ENCODE assay signal across 14 cellular contexts in the genomic region with DNA sequence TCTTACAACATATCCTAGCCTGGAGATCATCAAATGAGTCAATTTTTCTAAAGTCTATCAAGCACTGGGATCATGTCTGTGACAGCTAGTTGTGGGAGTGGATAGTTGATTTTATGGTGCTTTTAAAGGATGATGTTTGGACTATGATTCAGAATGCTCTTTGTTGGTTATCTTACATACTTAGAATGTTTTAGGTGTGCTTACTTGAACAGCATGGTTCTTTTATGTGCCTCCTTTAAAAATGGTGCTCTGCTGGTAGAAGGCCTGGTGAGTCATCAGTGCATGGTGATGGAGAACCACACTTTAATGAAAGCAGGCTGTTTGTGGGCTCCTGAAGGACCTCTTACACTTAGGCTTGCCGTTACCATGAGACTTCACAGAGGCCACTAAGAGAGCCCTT.
DNase-seq lines count a peak whose midpoint lies in the region; FAIRE-seq and TF ChIP-seq lines count a peak whose summit lies in the region.
"Had no signal": no experiment of that assay in that cellular context is flagged by ENCODE, and none has a peak within 500 bp of the region (broad histone marks: within the 10 kb centered on the region; RNA-seq: fewer than 3 reads in every experiment).

No MANE protein-coding gene starts in this region.

- no peak overlapping the region for H3K4ac ChIP-seq in trophoblast cell (ENCODE audit: low read depth, low read length)

- H3K36me3 Mint-ChIP-seq in type B pancreatic cell: no peaks in the 10 kb centered on the region
- H3K36me3 Mint-ChIP-seq: WTC11 had no signal

- H3K9me3 Mint-ChIP-seq in type B pancreatic cell: no peaks in the 10 kb centered on the region

- H3K4me3 Mint-ChIP-seq in type B pancreatic cell: no peak overlapping the region
- H3K4me3 Mint-ChIP-seq: WTC11 had no signal

- no peak overlapping the region for H4K91ac ChIP-seq in trophoblast cell (ENCODE audit: low read depth, low read length)

- H3K27ac Mint-ChIP-seq in type B pancreatic cell: no peak overlapping the region
- H3K27ac Mint-ChIP-seq: WTC11 had no signal

- H2BK12ac ChIP-seq in trophoblast cell (ENCODE audit: low read length): no peak overlapping the region

- DNase-seq in DMS79 treated with DMSO at 0.1 percent for 48 hours (lab: John Stamatoyannopoulos, UW) (peak; percentile 85), NCI-H187 (lab: John Stamatoyannopoulos, UW) (peak; percentile 21 to 32), bronchial epithelial cell (ENCODE audit: low read depth) (peak; percentile 30), trophoblast cell (peak; percentile 47 to 51), cerebellar nuclear complex (lab: John Stamatoyannopoulos, UW) (no peak), AML-193 (lab: John Stamatoyannopoulos, UW) (no peak), type B pancreatic cell (ENCODE audit: extremely low spot score, unreplicated experiment) (no peak), MM.1S (no peak)
- DNase-seq: effector CD8-positive, alpha-beta T cell; heart right ventricle had no signal

- no peak overlapping the region for H2BK120ac ChIP-seq in trophoblast cell (ENCODE audit: insufficient read depth, low read length, poor library complexity)

- H3K79me1 ChIP-seq in trophoblast cell (ENCODE audit: low read length): peaks cover 6% of the 10 kb centered on the region

- H3K9ac ChIP-seq in trophoblast cell (ENCODE audit: low read length) (no peak overlapping the region), MM.1S (ENCODE audit: low read length) (no peak overlapping the region)

- H4K12ac ChIP-seq in trophoblast cell (ENCODE audit: low read depth, low read length): no peak overlapping the region

- H3K23ac ChIP-seq in trophoblast cell (ENCODE audit: low read length): no peak overlapping the region

- H3F3A ChIP-seq in MM.1S (ENCODE audit: insufficient read depth, low read length): no peaks in the 10 kb centered on the region

- H3K79me2 ChIP-seq in trophoblast cell (ENCODE audit: control insufficient read depth, insufficient read depth, low read length, poor library complexity) (no peaks in the 10 kb centered on the region), MM.1S (ENCODE audit: low read length) (no peaks in the 10 kb centered on the region)

- no peaks in the 10 kb centered on the region for H3K36me3 ChIP-seq in bronchial epithelial cell (ENCODE audit: control insufficient read depth, insufficient read depth, low read length)
- H3K36me3 ChIP-seq in trophoblast cell (ENCODE audit: control insufficient read depth in 1 of 2, insufficient read depth in 2 of 2, low read length in 2 of 2): no peaks in the 10 kb centered on the region
- H3K36me3 ChIP-seq in MM.1S (replicated peaks; ENCODE audit: insufficient read depth, low read length): no peaks in the 10 kb centered on the region
- H3K36me3 ChIP-seq: heart right ventricle had no signal

- no peaks in the 10 kb centered on the region for H3K9me3 ChIP-seq in trophoblast cell (ENCODE audit: insufficient read depth, low read depth, low read length)
- no peaks in the 10 kb centered on the region for H3K9me3 ChIP-seq in MM.1S (replicated peaks; ENCODE audit: insufficient read depth, low read length)
- H3K9me3 ChIP-seq: Caco-2 had no signal

- no peak overlapping the region for H2AFZ ChIP-seq in trophoblast cell (ENCODE audit: insufficient read depth, low read length, poor library complexity)
- H2AFZ ChIP-seq in MM.1S (ENCODE audit: low read length): no peak overlapping the region

- no peak overlapping the region for H3K18ac ChIP-seq in trophoblast cell (ENCODE audit: low read length)

- no peaks in the 10 kb centered on the region for H3K9me2 ChIP-seq in MM.1S (replicated peaks; ENCODE audit: insufficient read depth, low read length)

- H3K27me3 ChIP-seq in bronchial epithelial cell (ENCODE audit: control insufficient read depth, insufficient read depth, low read length): no peaks in the 10 kb centered on the region
- H3K27me3 ChIP-seq in trophoblast cell (ENCODE audit: insufficient read depth, low read length): no peaks in the 10 kb centered on the region
- H3K27me3 ChIP-seq in MM.1S (replicated peaks; ENCODE audit: insufficient read depth, low read length): no peaks in the 10 kb centered on the region
- H3K27me3 ChIP-seq: heart right ventricle had no signal

- no peak overlapping the region for H2AK5ac ChIP-seq in trophoblast cell (ENCODE audit: low read length)

- H2BK5ac ChIP-seq in trophoblast cell (ENCODE audit: low read depth, low read length, poor library complexity): no peak overlapping the region

- no peak overlapping the region for H3K4me3 ChIP-seq in bronchial epithelial cell (ENCODE audit: low read depth, low read length)
- no peak overlapping the region for H3K4me3 ChIP-seq in trophoblast cell (ENCODE audit: low read depth, low read length)
- H3K4me3 ChIP-seq in MM.1S (ENCODE audit: low read length): no peak overlapping the region
- H3K4me3 ChIP-seq: heart right ventricle, SK-N-MC, skin epidermis had no signal

- no CpG with 5 or more reads among the region's 1 CpG for WGBS in trophoblast cell (ENCODE audit: extremely low coverage, insufficient coverage, insufficient read length)

- no peak overlapping the region for H3K27ac ChIP-seq in trophoblast cell (ENCODE audit: low read depth, low read length)
- H3K27ac ChIP-seq in MM.1S (ENCODE audit: low read length): no peak overlapping the region
- H3K27ac ChIP-seq: heart right ventricle, SK-N-MC, skin epidermis had no signal

- H3K4me1 ChIP-seq in trophoblast cell (ENCODE audit: control insufficient read depth in 1 of 2, insufficient read depth in 2 of 2, low read length in 2 of 2): no peaks in the 10 kb centered on the region
- H3K4me1 ChIP-seq in MM.1S (ENCODE audit: low read length): no peaks in the 10 kb centered on the region
- H3K4me1 ChIP-seq: Caco-2, heart right ventricle had no signal

- H3K14ac ChIP-seq in trophoblast cell (ENCODE audit: low read length): no peak overlapping the region

- no peak overlapping the region for H3K4me2 ChIP-seq in trophoblast cell (ENCODE audit: low read length)
- no peak overlapping the region for H3K4me2 ChIP-seq in MM.1S (ENCODE audit: low read depth, low read length)

- FAIRE-seq in bronchial epithelial cell (lab: Jason Lieb, UNC): no peak

- H3K27me3 Mint-ChIP-seq in type B pancreatic cell: no peaks in the 10 kb centered on the region

- TF ChIP-seq CTCF in bronchial epithelial cell (IDR thresholded peaks at IDR 0.05; ENCODE audit: insufficient read depth, low read length, severe bottlenecking) (no peak), type B pancreatic cell (conservative IDR thresholded peaks at IDR 0.05) (no peak), MM.1S (IDR thresholded peaks at IDR 0.05; ENCODE audit: low read length) (no peak)

- H3K4me1 Mint-ChIP-seq in type B pancreatic cell (ENCODE audit: unreplicated experiment): no peaks in the 10 kb centered on the region

- H4K20me1 ChIP-seq in MM.1S (ENCODE audit: insufficient read depth, low read length): no peaks in the 10 kb centered on the region

- H4K8ac ChIP-seq in trophoblast cell (ENCODE audit: low read depth, low read length): no peak overlapping the region

Comparison
In these comparisons a context has a peak if more than half of its experiments do, and no peak if none do; other contexts are left out.
1. DNase-seq: peak in DMS79 treated with DMSO at 0.1 percent for 48 hours (single experiment), NCI-H187 (2 of 2), bronchial epithelial cell (single experiment) and trophoblast cell (2 of 2); none in cerebellar nuclear complex (0 of 2), AML-193 (0 of 2), type B pancreatic cell (single experiment) and MM.1S (single experiment).